1 cellular context compared by ENCODE assay signal in genomic region chr22:21754523-21755128, GRCh38.
A peak's percentile ranks its signal among the peaks of the same experiment; 100 is the strongest.
TF ChIP-seq lines count a peak whose summit lies in the region.

No MANE protein-coding gene starts in this region.

TF ChIP-seq in K562, 482 proteins besides CTCF, POLR2A, EP300 and RAD21 (continued from another document):
- peak in 1 of 2 experiments; percentile 27; a peak in 2 of 4 replicates for TF ChIP-seq MLX (CRISPR knock-in tag; conservative IDR thresholded peaks at IDR 0.05)
- TF ChIP-seq PRPF4 (IDR thresholded peaks at IDR 0.05; ENCODE audit: insufficient read depth, low read depth, low read length, poor library complexity, severe bottlenecking): no peak
- TF ChIP-seq SAFB (IDR thresholded peaks at IDR 0.05; ENCODE audit: borderline replicate concordance, low read depth, low read length): no peak
- TF ChIP-seq HMGXB4 (CRISPR knock-in tag; IDR thresholded peaks at IDR 0.05): peak; percentile 18; the same call in 1 of the 2 replicates
- no peak for TF ChIP-seq OTX1 (CRISPR knock-in tag; IDR thresholded peaks at IDR 0.05)
TF ChIP-seq in K562: peak in this region for 3.
